Comparison of ENCODE assay signal across 23 cellular contexts in genomic region chr10:12927896-12928295, GRCh38.
DNase-seq lines count a peak whose midpoint lies in the region; ATAC-seq, FAIRE-seq and TF ChIP-seq lines count a peak whose summit lies in the region.
"Had no signal": no experiment of that assay in that cellular context is flagged by ENCODE, and none has a peak within 500 bp of the region (broad histone marks: within the 10 kb centered on the region; RNA-seq: fewer than 3 reads in every experiment).

No MANE protein-coding gene starts in this region.

- H3K4me3 ChIP-seq in bronchial epithelial cell (ENCODE audit: low read depth, low read length) = no peak overlapping the region
- H3K4me3 ChIP-seq in lower lobe of right lung = no peak overlapping the region
- H3K4me3 ChIP-seq: GM12878, HAP-1 had no signal

- no peaks in the 10 kb centered on the region for H3K27me3 ChIP-seq in bronchial epithelial cell (ENCODE audit: control insufficient read depth, insufficient read depth, low read length)
- H3K27me3 ChIP-seq in foreskin keratinocyte = no peaks in the 10 kb centered on the region
- no peaks in the 10 kb centered on the region for H3K27me3 ChIP-seq in lower lobe of right lung (ENCODE audit: low read depth)
- H3K27me3 ChIP-seq: BE2C had no signal

- no peaks in the 10 kb centered on the region for H3K36me3 ChIP-seq in bronchial epithelial cell (ENCODE audit: control insufficient read depth, insufficient read depth, low read length)
- no peaks in the 10 kb centered on the region for H3K36me3 ChIP-seq in lower lobe of right lung
- H3K36me3 ChIP-seq: BE2C, HAP-1 had no signal

- H3K9me3 ChIP-seq in lower lobe of right lung = no peaks in the 10 kb centered on the region
- H3K9me3 ChIP-seq: BE2C, HAP-1 had no signal

- intact Hi-C loops in lower lobe of right lung (cut with DNase I) (no loop called here), left colon (cut with DNase I, micrococcal nuclease) (no loop called here)

- ATAC-seq in foreskin keratinocyte (peak; percentile 83), lower lobe of right lung (no peak), left colon (no peak)
- ATAC-seq: GM12878 had no signal

- FAIRE-seq in bronchial epithelial cell (lab: Jason Lieb, UNC) = peak; percentile 58
- FAIRE-seq: A204.1, GM12878, GM19239, H1 had no signal

- in situ Hi-C loops in GM13977 (cut with MboI; ENCODE audit: low pct_unique_long_range_greater_than_20kb, low sequenced_read_pairs, unreplicated experiment) = no loop called here

- DNase-seq in HPDE6-E6E7 (ENCODE audit: extremely low spot score) (peak; percentile 14), NCI-H69 (lab: John Stamatoyannopoulos, UW) (peak; percentile 29), bronchial epithelial cell (ENCODE audit: low read depth) (peak; percentile 97), foreskin keratinocyte (peak; percentile 85 to 87), KG1 (lab: John Stamatoyannopoulos, UW) (no peak), lower lobe of right lung (no peak), GM13977 (ENCODE audit: low spot score) (no peak), left colon (no peak)
- DNase-seq: ACHN; BE2C; C1 segment of cervical spinal cord; CD4-positive, CD25-positive, alpha-beta regulatory T cell; CD8-positive, alpha-beta memory T cell; COR-L47; DMS 273 treated with DMSO at 0.1 percent for 48 hours; DMS53; DND-41; EL had no signal

- TF ChIP-seq CTCF in bronchial epithelial cell (IDR thresholded peaks at IDR 0.05; ENCODE audit: insufficient read depth, low read length, severe bottlenecking) (no peak), foreskin keratinocyte (conservative IDR thresholded peaks at IDR 0.05) (no peak), lower lobe of right lung (IDR thresholded peaks at IDR 0.05) (no peak), GM13977 (IDR thresholded peaks at IDR 0.05; ENCODE audit: extremely low read depth, insufficient read depth, missing control alignments) (no peak)

- H3K27ac ChIP-seq in foreskin keratinocyte (no peak overlapping the region), lower lobe of right lung (no peak overlapping the region)

- H3K4me1 ChIP-seq in foreskin keratinocyte (peaks cover 6% of the 10 kb centered on the region), lower lobe of right lung (no peaks in the 10 kb centered on the region)
- H3K4me1 ChIP-seq: BE2C, HAP-1 had no signal

Comparison
In these comparisons a context has a peak if more than half of its experiments do, and no peak if none do; other contexts are left out.
1. DNase-seq: peak in HPDE6-E6E7 (single experiment), NCI-H69 (single experiment), bronchial epithelial cell (single experiment) and foreskin keratinocyte (2 of 2); none in KG1 (single experiment), lower lobe of right lung (single experiment), GM13977 (single experiment) and left colon (0 of 2).